8 cellular contexts compared by ENCODE assay signal in the genomic region with DNA sequence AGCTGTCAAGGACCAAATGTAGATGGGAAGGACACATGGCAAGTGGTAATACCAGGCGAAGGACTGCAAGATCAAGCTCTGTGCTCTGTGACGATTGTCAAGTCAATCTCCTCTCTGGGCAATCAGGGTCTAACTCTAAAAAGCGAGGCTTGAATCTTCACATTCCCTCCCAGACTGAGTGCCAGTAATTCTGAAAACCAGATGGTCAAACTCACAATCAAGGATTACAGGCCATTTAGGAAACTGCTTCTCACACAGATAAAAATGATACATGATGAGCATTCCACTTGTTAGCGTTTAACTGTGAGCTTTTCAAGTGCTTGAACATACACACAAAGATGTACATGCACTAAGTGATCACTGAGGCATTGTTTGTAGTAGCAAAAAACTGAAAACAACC.
"Had no signal": no experiment of that assay in that cellular context is flagged by ENCODE, and none has a peak within 500 bp of the region (broad histone marks: within the 10 kb centered on the region; RNA-seq: fewer than 3 reads in every experiment).

No MANE protein-coding gene starts in this region.

- H2AFZ ChIP-seq: GM23338 had no signal

- H3K36me3 ChIP-seq: HAP-1 had no signal

- H3K4me3 Mint-ChIP-seq: GM23338, HFFc6 had no signal

- H3K4me1 ChIP-seq: HAP-1 had no signal

- H3K4me3 ChIP-seq: GM23338, HAP-1 had no signal

- FAIRE-seq: HepG2 had no signal

- H3K4me1 Mint-ChIP-seq: IgD-negative memory B cell had no signal

- H3K27ac Mint-ChIP-seq: GM23338, HFFc6, IgD-negative memory B cell had no signal

- H3K9me3 ChIP-seq: HAP-1 had no signal

- H3K27ac ChIP-seq: HL-60 had no signal

- DNase-seq: H7, HFFc6, KBM-7 had no signal

- H3K4me2 ChIP-seq: GM23338 had no signal
